22 cellular contexts compared by ENCODE assay signal in the genomic region with DNA sequence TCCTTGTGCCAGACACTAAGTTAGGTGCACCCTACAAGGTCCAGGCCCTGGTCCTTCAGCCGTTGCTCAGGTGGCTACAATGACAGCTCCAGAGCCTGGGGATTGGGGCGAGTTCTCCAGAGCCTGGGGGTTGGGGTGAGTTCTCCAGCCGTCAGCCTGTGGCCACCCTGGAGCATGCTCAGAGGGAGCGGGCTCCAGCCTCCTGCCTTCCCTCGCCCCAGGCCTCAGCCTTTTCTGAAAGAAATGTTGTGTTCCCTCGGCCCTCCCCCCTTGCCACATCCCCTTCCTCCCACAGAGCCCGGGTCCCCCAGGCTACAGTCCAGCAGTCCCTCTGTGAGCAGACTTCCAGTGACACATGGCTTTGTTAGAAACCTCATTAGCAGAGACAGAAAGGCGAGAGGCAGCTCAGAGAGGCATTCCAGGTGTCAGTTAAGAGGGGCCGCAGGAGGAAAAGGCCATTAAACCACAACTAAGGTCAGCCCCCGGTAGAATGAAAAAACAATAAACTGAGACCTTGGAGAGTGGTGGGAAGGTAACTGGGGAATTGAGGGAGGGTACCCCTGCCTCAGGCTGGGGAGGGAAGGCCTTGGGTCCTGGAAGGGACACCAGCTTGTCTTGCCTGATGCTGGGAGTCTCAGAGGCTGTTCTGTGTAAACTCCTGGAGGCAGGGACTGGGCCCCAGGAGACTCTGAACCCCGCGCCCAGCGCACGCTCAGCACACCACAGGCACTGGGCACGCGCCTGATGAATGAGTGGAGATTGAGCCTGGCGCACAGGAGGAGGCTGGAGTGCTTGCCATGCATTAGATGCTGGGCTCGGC. TPM values are rescaled to one million over a fixed set of nuclear protein-coding genes. Genes with fewer than 3 reads are reported as not detected.
A peak's percentile ranks its signal among the peaks of the same experiment; 100 is the strongest.
DNase-seq lines count a peak whose midpoint lies in the region; ATAC-seq and TF ChIP-seq lines count a peak whose summit lies in the region.
"Had no signal": no experiment of that assay in that cellular context is flagged by ENCODE, and none has a peak within 500 bp of the region (broad histone marks: within the 10 kb centered on the region; RNA-seq: fewer than 3 reads in every experiment).

No MANE protein-coding gene starts in this region.

- peaks cover 96% of the 10 kb centered on the region for H3K27me3 Mint-ChIP-seq in GM23338 (ENCODE audit: insufficient read depth, low read depth, poor library complexity)
- H3K27me3 Mint-ChIP-seq: stimulated activated naive CD8-positive, alpha-beta T cell treated with anti-CD3 and anti-CD28 coated beads, Interleukin-15, Interleukin-2, amounts not matched to agents 100 ng/mL and 50 ng/mL, for 24 hours had no signal

- H3K4me3 ChIP-seq in GM23338 (no peak overlapping the region), trophoblast cell (ENCODE audit: low read depth, low read length) (no peak overlapping the region), OCI-LY7 (ENCODE audit: low read depth, low read length, poor library complexity, severe bottlenecking) (no peak overlapping the region), MM.1S (ENCODE audit: low read length) (no peak overlapping the region), spleen (no peak overlapping the region)
- H3K4me3 ChIP-seq: thyroid gland had no signal

- peak overlapping the region; percentile 97 for H2BK12ac ChIP-seq in trophoblast cell (ENCODE audit: low read length)

- no peak overlapping the region for H4K12ac ChIP-seq in trophoblast cell (ENCODE audit: low read depth, low read length)

- H4K20me1 ChIP-seq in GM23338 (replicated peaks; ENCODE audit: insufficient read depth) (peaks cover 14% of the 10 kb centered on the region), OCI-LY7 (ENCODE audit: insufficient read depth, low read length) (no peaks in the 10 kb centered on the region), MM.1S (ENCODE audit: insufficient read depth, low read length) (no peaks in the 10 kb centered on the region)

- TF ChIP-seq CTCF in GM23338 (conservative IDR thresholded peaks at IDR 0.05; ENCODE audit: low read depth in 2 of 2): no peak
- TF ChIP-seq CTCF in OCI-LY7 (conservative IDR thresholded peaks at IDR 0.05; ENCODE audit: low read length): no peak
- TF ChIP-seq CTCF in MM.1S (IDR thresholded peaks at IDR 0.05; ENCODE audit: low read length): no peak
- no peak for TF ChIP-seq CTCF in spleen (IDR thresholded peaks at IDR 0.05 in 8 of 11, conservative IDR thresholded peaks at IDR 0.05 in 3 of 11)

- peak overlapping the region; percentile 95 for H2BK5ac ChIP-seq in trophoblast cell (ENCODE audit: low read depth, low read length, poor library complexity)

- no peaks in the 10 kb centered on the region for H3K9me3 ChIP-seq in trophoblast cell (ENCODE audit: insufficient read depth, low read depth, low read length)
- no peaks in the 10 kb centered on the region for H3K9me3 ChIP-seq in OCI-LY7 (ENCODE audit: low read length)
- no peaks in the 10 kb centered on the region for H3K9me3 ChIP-seq in MM.1S (replicated peaks; ENCODE audit: insufficient read depth, low read length)
- H3K9me3 ChIP-seq in spleen: no peaks in the 10 kb centered on the region
- H3K9me3 ChIP-seq: thyroid gland had no signal

- H3K79me2 ChIP-seq in GM23338 (replicated peaks; ENCODE audit: insufficient read depth): no peaks in the 10 kb centered on the region
- peaks cover 4% of the 10 kb centered on the region for H3K79me2 ChIP-seq in trophoblast cell (ENCODE audit: control insufficient read depth, insufficient read depth, low read length, poor library complexity)
- H3K79me2 ChIP-seq in OCI-LY7 (ENCODE audit: insufficient read depth, low read depth, low read length): no peaks in the 10 kb centered on the region
- no peaks in the 10 kb centered on the region for H3K79me2 ChIP-seq in MM.1S (ENCODE audit: low read length)

- peaks cover 40% of the 10 kb centered on the region for H3K79me1 ChIP-seq in trophoblast cell (ENCODE audit: low read length)

- no peak for TF ChIP-seq POLR2A in spleen (IDR thresholded peaks at IDR 0.05)

- peak overlapping the region; percentile 77 for H3K4ac ChIP-seq in trophoblast cell (ENCODE audit: low read depth, low read length)

- CTCF ChIA-PET in OCI-LY7 (lab: Charles Lee; ENCODE audit: unreplicated experiment): no interaction called here

- H3K27ac Mint-ChIP-seq in GM23338: no peak overlapping the region
- H3K27ac Mint-ChIP-seq: activated naive CD4-positive, alpha-beta T cell treated with anti-CD3 and anti-CD28 coated beads, Interleukin-2, amount 50 U/mL, for 24 hours; CD14-positive monocyte; stimulated activated naive CD8-positive, alpha-beta T cell treated with anti-CD3 and anti-CD28 coated beads, Interleukin-15, Interleukin-2, amounts not matched to agents 100 ng/mL and 50 ng/mL, for 24 hours; T-helper 2 cell treated with Interferon-gamma antibody and Interleukin-4, amounts not matched to agents 5 μg/mL and 100 μg/mL, for 36 hours had no signal

- H3K4me1 ChIP-seq in GM23338 (ENCODE audit: insufficient read depth): peaks cover 19% of the 10 kb centered on the region
- H3K4me1 ChIP-seq in trophoblast cell (ENCODE audit: control insufficient read depth in 1 of 2, insufficient read depth in 2 of 2, low read length in 2 of 2): peaks cover 47 to 59% of the 10 kb centered on the region in 2 experiments
- no peaks in the 10 kb centered on the region for H3K4me1 ChIP-seq in OCI-LY7 (ENCODE audit: insufficient read depth, low read length, poor library complexity, severe bottlenecking)
- no peaks in the 10 kb centered on the region for H3K4me1 ChIP-seq in MM.1S (ENCODE audit: low read length)
- H3K4me1 ChIP-seq in spleen: no peaks in the 10 kb centered on the region
- H3K4me1 ChIP-seq: thyroid gland had no signal

- WGBS in trophoblast cell (ENCODE audit: extremely low coverage, insufficient coverage, insufficient read length): no CpG with 5 or more reads among the region's 18 CpGs
- 66 to 71% (median 68%) methylated on average over 18 of the region's 18 CpGs for WGBS in spleen, 5 donors

- H3K36me3 ChIP-seq in GM23338 (ENCODE audit: insufficient read depth): no peaks in the 10 kb centered on the region
- H3K36me3 ChIP-seq in trophoblast cell (ENCODE audit: control insufficient read depth in 1 of 2, insufficient read depth in 2 of 2, low read length in 2 of 2): no peaks in the 10 kb centered on the region
- no peaks in the 10 kb centered on the region for H3K36me3 ChIP-seq in OCI-LY7 (ENCODE audit: insufficient read depth, low read length)
- H3K36me3 ChIP-seq in MM.1S (replicated peaks; ENCODE audit: insufficient read depth, low read length): no peaks in the 10 kb centered on the region
- H3K36me3 ChIP-seq in spleen: no peaks in the 10 kb centered on the region
- H3K36me3 ChIP-seq: thyroid gland, WERI-Rb-1 had no signal

- H2BK120ac ChIP-seq in trophoblast cell (ENCODE audit: insufficient read depth, low read length, poor library complexity): peak overlapping the region; percentile 92

- no peak overlapping the region for H3K4me2 ChIP-seq in GM23338
- H3K4me2 ChIP-seq in trophoblast cell (ENCODE audit: low read length): peak overlapping the region; percentile 20
- no peak overlapping the region for H3K4me2 ChIP-seq in OCI-LY7 (ENCODE audit: low read length)
- H3K4me2 ChIP-seq in MM.1S (ENCODE audit: low read depth, low read length): no peak overlapping the region

- peak overlapping the region; percentile 88 for H3K18ac ChIP-seq in trophoblast cell (ENCODE audit: low read length)

- no peak overlapping the region for H3K27ac ChIP-seq in GM23338 (ENCODE audit: low read depth)
- peak overlapping the region; percentile 91 for H3K27ac ChIP-seq in trophoblast cell (ENCODE audit: low read depth, low read length)
- no peak overlapping the region for H3K27ac ChIP-seq in OCI-LY7 (ENCODE audit: low read depth, low read length, poor library complexity, severe bottlenecking)
- H3K27ac ChIP-seq in MM.1S (ENCODE audit: low read length): no peak overlapping the region
- H3K27ac ChIP-seq in spleen: no peak overlapping the region
- H3K27ac ChIP-seq: thyroid gland, WERI-Rb-1 had no signal

- no TSS peak for BruUV-seq in OCI-LY7 (replicated peaks; lab: Mats Ljungman, UMichigan)

- POLR2A ChIA-PET in OCI-LY7 (lab: Charles Lee): interaction anchor here (1.1 kb wide), 1 partner anchor 98 kb away, joined by 3 read pairs; no protein-coding TSS in a partner anchor

- peak; percentile 13 for ATAC-seq in GM23338

- H3K9ac ChIP-seq in trophoblast cell (ENCODE audit: low read length) (no peak overlapping the region), MM.1S (ENCODE audit: low read length) (no peak overlapping the region)

- H3F3A ChIP-seq in GM23338 (replicated peaks; ENCODE audit: low read depth) (no peaks in the 10 kb centered on the region), MM.1S (ENCODE audit: insufficient read depth, low read length) (no peaks in the 10 kb centered on the region)

- H3K23ac ChIP-seq in trophoblast cell (ENCODE audit: low read length): no peak overlapping the region

- no peaks in the 10 kb centered on the region for H3K9me3 Mint-ChIP-seq in GM23338
- H3K9me3 Mint-ChIP-seq: activated naive CD4-positive, alpha-beta T cell treated with anti-CD3 and anti-CD28 coated beads, Interleukin-2, amount 50 U/mL, for 24 hours; stimulated activated naive CD8-positive, alpha-beta T cell treated with anti-CD3 and anti-CD28 coated beads, Interleukin-15, Interleukin-2, amounts not matched to agents 100 ng/mL and 50 ng/mL, for 24 hours; T-helper 2 cell treated with Interferon-gamma antibody and Interleukin-4, amounts not matched to agents 5 μg/mL and 100 μg/mL, for 36 hours had no signal

- no peaks in the 10 kb centered on the region; the same call in 2 of the 3 replicates for H3K36me3 Mint-ChIP-seq in GM23338 (ENCODE audit: low read depth)
- H3K36me3 Mint-ChIP-seq: activated naive CD4-positive, alpha-beta T cell treated with anti-CD3 and anti-CD28 coated beads, Interleukin-2, amount 50 U/mL, for 24 hours; CD14-positive monocyte had no signal

- no peak overlapping the region for H3K4me3 Mint-ChIP-seq in GM23338
- H3K4me3 Mint-ChIP-seq: activated naive CD4-positive, alpha-beta T cell treated with anti-CD3 and anti-CD28 coated beads, Interleukin-2, amount 50 U/mL, for 24 hours; CD14-positive monocyte; stimulated activated naive CD8-positive, alpha-beta T cell treated with anti-CD3 and anti-CD28 coated beads, Interleukin-15, Interleukin-2, amounts not matched to agents 100 ng/mL and 50 ng/mL, for 24 hours; T-helper 2 cell treated with Interferon-gamma antibody and Interleukin-4, amounts not matched to agents 5 μg/mL and 100 μg/mL, for 36 hours had no signal

- H3K4me1 Mint-ChIP-seq in GM23338: peaks cover 33% of the 10 kb centered on the region
- H3K4me1 Mint-ChIP-seq: activated naive CD4-positive, alpha-beta T cell treated with anti-CD3 and anti-CD28 coated beads, Interleukin-2, amount 50 U/mL, for 24 hours had no signal

- H3K14ac ChIP-seq in trophoblast cell (ENCODE audit: low read length): peak overlapping the region; percentile 94

- peak overlapping the region; percentile 76 for H4K8ac ChIP-seq in trophoblast cell (ENCODE audit: low read depth, low read length)

- H2AFZ ChIP-seq in GM23338 (no peak overlapping the region), trophoblast cell (ENCODE audit: insufficient read depth, low read length, poor library complexity) (no peak overlapping the region), OCI-LY7 (ENCODE audit: low read length) (no peak overlapping the region), MM.1S (ENCODE audit: low read length) (no peak overlapping the region)

- peak overlapping the region; percentile 90 for H2AK5ac ChIP-seq in trophoblast cell (ENCODE audit: low read length)

- H3K27me3 ChIP-seq in GM23338 (ENCODE audit: insufficient read depth): peaks cover 100% of the 10 kb centered on the region
- H3K27me3 ChIP-seq in trophoblast cell (ENCODE audit: insufficient read depth, low read length): no peaks in the 10 kb centered on the region
- H3K27me3 ChIP-seq in MM.1S (replicated peaks; ENCODE audit: insufficient read depth, low read length): no peaks in the 10 kb centered on the region
- peaks cover 0 to 7% (median 0%) of the 10 kb centered on the region in 7 donors for H3K27me3 ChIP-seq in spleen (replicated peaks in 1 of 7)
- H3K27me3 ChIP-seq: thyroid gland had no signal

- H3K9me2 ChIP-seq in GM23338 (ENCODE audit: insufficient read depth) (no peaks in the 10 kb centered on the region), OCI-LY7 (ENCODE audit: insufficient read depth, low read length) (no peaks in the 10 kb centered on the region), MM.1S (replicated peaks; ENCODE audit: insufficient read depth, low read length) (no peaks in the 10 kb centered on the region)

- intact Hi-C loops in OCI-LY7 (cut with micrococcal nuclease; ENCODE audit: unreplicated experiment): no loop called here
- intact Hi-C loops in spleen (cut with DNase I; ENCODE audit: low total_unique reads): no loop called here

- H4K91ac ChIP-seq in trophoblast cell (ENCODE audit: low read depth, low read length): peak overlapping the region; percentile 94

- DNase-seq in GM23338 (ENCODE audit: low spot score) (no peak), UCSD-AML1 (lab: John Stamatoyannopoulos, UW; ENCODE audit: unreplicated experiment) (peak; percentile 72), iPS-NIHi11 (ENCODE audit: low spot score) (peak; percentile 21), trophoblast cell (no peak), OCI-LY7 (ENCODE audit: low spot score) (no peak), MM.1S (no peak), spleen (no peak), 8988T (no peak)
- DNase-seq: activated CD4-positive, alpha-beta T cell treated with anti-CD3 and anti-CD28 coated beads, Interleukin-2, amount 50 U/mL, for 1 hour; mammary epithelial cell; MV-4-11; NCI-H1694 treated with DMSO at 0.1 percent for 48 hours; stimulated activated CD4-positive, alpha-beta T cell treated with anti-CD3 and anti-CD28 coated beads, Interleukin-12 subunit alpha, Interleukin-12 subunit beta, amount 100 ng/mL, for 4 hours; thyroid gland; WERI-Rb-1 had no signal

RNA-seq across cellular contexts. Expression of gene COL2A1, which starts 23.1 kb away (rescaled TPM):
- 24.6 and 31.8 TPM in 2 replicates for total RNA-seq in GM23338 (2014; rRNA removed; shearing (Covaris generic))
- polyA plus RNA-seq in GM23338 (2016; fragmentation: Nextera tagmentation; extraction: Ambion mirVana) (5.9 and 7.0 TPM in 2 replicates), spleen (not detected)
- polyA plus RNA-seq in trophoblast cell (2013): 72.0 and 81.5 TPM in 2 replicates
- 0.03 TPM in 1 of 2 replicates, not detected in the other for total RNA-seq in OCI-LY7 (2014; rRNA removed; shearing (Covaris generic))
- total RNA-seq in OCI-LY7 (2022) (0.08 TPM in 1 of 2 replicates, not detected in the other), spleen (under 1 TPM in 3 of 7 donors, not detected in 4; 0.37 to 0.49 (median 0.47) TPM)
- total RNA-seq: fibroblast of lung, glomerular endothelial cell, thyroid gland had no signal
- polyA plus RNA-seq: AG04450, CD14-positive monocyte, fibroblast of lung had no signal

Comparison
In these comparisons a context has a peak if more than half of its experiments do, and no peak if none do; other contexts are left out.
1. DNase-seq: peak in UCSD-AML1 (single experiment) and iPS-NIHi11 (single experiment); none in GM23338 (single experiment), trophoblast cell (0 of 2), OCI-LY7 (single experiment), MM.1S (single experiment), spleen (single experiment) and 8988T (single experiment).
2. RNA of gene COL2A1, which starts 23.1 kb away (total RNA-seq): 24.6 to 31.8 TPM in GM23338; 0.37 to 0.49 TPM in spleen and 0.03 to 0.08 TPM in OCI-LY7; every median in the first group is over 10 times any median in the second.